Comparison of ENCODE assay signal across 10 cellular contexts in genomic region chr17:48596735-48597491, GRCh38. TPM values are rescaled to one million over a fixed set of nuclear protein-coding genes. Genes with fewer than 3 reads are reported as not detected.
A peak's percentile ranks its signal among the peaks of the same experiment; 100 is the strongest.
DNase-seq lines count a peak whose midpoint lies in the region; ATAC-seq and TF ChIP-seq lines count a peak whose summit lies in the region.
"Had no signal": no experiment of that assay in that cellular context is flagged by ENCODE, and none has a peak within 500 bp of the region (broad histone marks: within the 10 kb centered on the region; RNA-seq: fewer than 3 reads in every experiment).

No MANE protein-coding gene starts in this region.

- no peaks in the 10 kb centered on the region for H4K20me1 ChIP-seq in mammary epithelial cell (ENCODE audit: insufficient read depth, low read length)

- DNase-seq in AG10803 (ENCODE audit: low read depth) = no peak
- DNase-seq in mammary epithelial cell = no peak
- no peak for DNase-seq in naive B cell
- DNase-seq in kidney glomerular epithelial cell (lab: John Stamatoyannopoulos, UW) = no peak
- DNase-seq in GDM1 (lab: John Stamatoyannopoulos, UW) = no peak
- DNase-seq: amniotic stem cell, NCI-H526 treated with DMSO at 0.1 percent for 48 hours had no signal

- H3K27ac Mint-ChIP-seq in naive B cell = peak overlapping the region in 5 of 6 donors; percentile 15 to 90 (median 55)

- dilution Hi-C loops in mammary epithelial cell (cut with HindIII; ENCODE audit: low sequenced_read_pairs) = no loop called here

- H3K4me1 ChIP-seq in HUES6 (ENCODE audit: control insufficient read depth, insufficient read depth, low read length) (peaks cover 49% of the 10 kb centered on the region), mammary epithelial cell (ENCODE audit: insufficient read depth, low read length) (peaks cover 32% of the 10 kb centered on the region)

- H3K27ac ChIP-seq in HUES6 (ENCODE audit: low read depth, low read length) (peak overlapping the region; percentile 25; the same call in 1 of the 2 replicates), mammary epithelial cell (ENCODE audit: insufficient read depth, low read depth, low read length) (no peak overlapping the region)

- BruUV-seq in mammary epithelial cell (replicated peaks; lab: Mats Ljungman, UMichigan) = no TSS peak

- CTCF ChIA-PET in mammary epithelial cell (lab: Charles Lee; ENCODE audit: low non-redundant PET) = no interaction called here

- no peaks in the 10 kb centered on the region for H3K79me2 ChIP-seq in mammary epithelial cell (ENCODE audit: insufficient read depth, low read length)

- H3K4me1 Mint-ChIP-seq in naive B cell = peaks cover 39 to 57% (median 48%) of the 10 kb centered on the region in 3 donors

- intact Hi-C loops in mammary epithelial cell (cut with micrococcal nuclease) = no loop called here

- H3K4me3 ChIP-seq in AG10803 (ENCODE audit: low read length) (peak overlapping the region; percentile 70), HUES6 (ENCODE audit: low read depth, low read length) (peak overlapping the region; percentile 57), mammary epithelial cell (replicated peaks in 1 of 3; ENCODE audit: insufficient read depth in 1 of 3, low read depth in 2 of 3, low read length in 3 of 3) (peak overlapping the region in 1 of 3 experiments; percentile 69)

- in situ Hi-C loops in mammary epithelial cell (cut with MboI; ENCODE audit: low sequenced_read_pairs in 2 of 2) = loop anchor here (10.0 kb wide), 2 partner anchors 382 to 442 kb away; no protein-coding TSS in a partner anchor

- TF ChIP-seq CTCF in AG10803 (conservative IDR thresholded peaks at IDR 0.05; ENCODE audit: low read length) (no peak), mammary epithelial cell (conservative IDR thresholded peaks at IDR 0.05 in 1 of 2, IDR thresholded peaks at IDR 0.05 in 1 of 2; ENCODE audit: extremely low read depth in 1 of 2, insufficient read depth in 1 of 2, low read depth in 1 of 2, low read length in 2 of 2) (no peak)

- 19% methylated on average over 11 of the region's 26 CpGs for WGBS in mammary epithelial cell (ENCODE audit: low coverage, missing lambda C conversion rate)

- H3K27me3 ChIP-seq in HUES6 (ENCODE audit: control insufficient read depth, insufficient read depth, low read length) (peaks cover 100% of the 10 kb centered on the region), mammary epithelial cell (ENCODE audit: insufficient read depth, low read length) (peaks cover 32% of the 10 kb centered on the region)

- H3K9ac ChIP-seq in HUES6 (ENCODE audit: low read length) (peak overlapping the region; percentile 87), mammary epithelial cell (ENCODE audit: insufficient read depth, low read length) (no peak overlapping the region)

- peak overlapping the region; percentile 77 to 93 (median 86) for H3K4me3 Mint-ChIP-seq in naive B cell

- H3K9me3 ChIP-seq in HUES6 (ENCODE audit: control insufficient read depth, insufficient read depth, low read depth, low read length) (no peaks in the 10 kb centered on the region), mammary epithelial cell (replicated peaks; ENCODE audit: insufficient read depth, low read length) (no peaks in the 10 kb centered on the region)

- H3K9me3 Mint-ChIP-seq in naive B cell = peaks cover 0 to 3% (median 0%) of the 10 kb centered on the region in 7 donors

- H3K36me3 ChIP-seq in HUES6 (ENCODE audit: control insufficient read depth, insufficient read depth, low read length) (no peaks in the 10 kb centered on the region; the same call in 1 of the 2 replicates), mammary epithelial cell (ENCODE audit: insufficient read depth, low read length) (no peaks in the 10 kb centered on the region)

- ATAC-seq in naive B cell (ENCODE audit: low read depth in 2 of 2) (no peak), GM18511 (IDR thresholded peaks at IDR 0.05; ENCODE audit: unreplicated experiment) (no peak), esophagus mucosa (no peak)

- peak overlapping the region; percentile 90 for H2AFZ ChIP-seq in mammary epithelial cell (ENCODE audit: low read depth, low read length)

- peaks cover 0 to 7% of the 10 kb centered on the region in 2 donors for H3K36me3 Mint-ChIP-seq in naive B cell

- H3K27me3 Mint-ChIP-seq in naive B cell = peaks cover 79 to 97% (median 94%) of the 10 kb centered on the region in 3 donors

- peak overlapping the region; percentile 99 for H3K4me2 ChIP-seq in mammary epithelial cell (ENCODE audit: insufficient read depth, low read depth, low read length)

RNA-seq across cellular contexts. Expression of gene HOXB5, which starts 3.3 kb away (rescaled TPM):
- not detected for total RNA-seq in mammary epithelial cell
- not detected for polyA plus RNA-seq in mammary epithelial cell
- not detected for polyA minus RNA-seq in mammary epithelial cell
- polyA plus RNA-seq in naive B cell (ENCODE audit: low read depth in 6 of 6) = not detected
- 0.16 TPM for total RNA-seq in esophagus mucosa

RNA-seq across cellular contexts. Expression of gene HOXB3, which starts 6.9 kb away (rescaled TPM):
- 1 to 10 TPM; 1.5 to 5.2 TPM for total RNA-seq in mammary epithelial cell
- polyA plus RNA-seq in mammary epithelial cell = 2.6 TPM
- polyA minus RNA-seq in mammary epithelial cell = 0.67 TPM
- under 1 TPM in 1 of 6 donors, not detected in 5; 0.05 TPM for polyA plus RNA-seq in naive B cell (ENCODE audit: low read depth in 6 of 6)
- total RNA-seq in esophagus mucosa = 6.0 TPM

RNA-seq across cellular contexts. Expression of gene HOXB6, which starts 7.9 kb away (rescaled TPM):
- total RNA-seq in mammary epithelial cell (under 1 TPM; under 0.01 to 0.59 TPM), esophagus mucosa (0.28 TPM)
- polyA plus RNA-seq in mammary epithelial cell (0.49 TPM), naive B cell (ENCODE audit: low read depth in 6 of 6) (not detected)
- polyA minus RNA-seq in mammary epithelial cell = not detected

RNA-seq across cellular contexts. Expression of gene HOXB7, which starts 13.9 kb away (rescaled TPM):
- total RNA-seq in mammary epithelial cell (not detected), esophagus mucosa (2.1 TPM)
- polyA plus RNA-seq in mammary epithelial cell (0.67 TPM), naive B cell (ENCODE audit: low read depth in 6 of 6) (under 1 TPM in 2 of 6 donors, not detected in 4; 0.24 to 0.58 TPM)
- polyA minus RNA-seq in mammary epithelial cell = not detected

RNA-seq across cellular contexts. Expression of gene HOXB8, which starts 18.2 kb away (rescaled TPM):
- total RNA-seq in mammary epithelial cell (not detected), esophagus mucosa (not detected)
- polyA plus RNA-seq in mammary epithelial cell (not detected), naive B cell (ENCODE audit: low read depth in 6 of 6) (not detected)
- not detected for polyA minus RNA-seq in mammary epithelial cell
